ENCODE assay signal across 10 cellular contexts in the genomic region with DNA sequence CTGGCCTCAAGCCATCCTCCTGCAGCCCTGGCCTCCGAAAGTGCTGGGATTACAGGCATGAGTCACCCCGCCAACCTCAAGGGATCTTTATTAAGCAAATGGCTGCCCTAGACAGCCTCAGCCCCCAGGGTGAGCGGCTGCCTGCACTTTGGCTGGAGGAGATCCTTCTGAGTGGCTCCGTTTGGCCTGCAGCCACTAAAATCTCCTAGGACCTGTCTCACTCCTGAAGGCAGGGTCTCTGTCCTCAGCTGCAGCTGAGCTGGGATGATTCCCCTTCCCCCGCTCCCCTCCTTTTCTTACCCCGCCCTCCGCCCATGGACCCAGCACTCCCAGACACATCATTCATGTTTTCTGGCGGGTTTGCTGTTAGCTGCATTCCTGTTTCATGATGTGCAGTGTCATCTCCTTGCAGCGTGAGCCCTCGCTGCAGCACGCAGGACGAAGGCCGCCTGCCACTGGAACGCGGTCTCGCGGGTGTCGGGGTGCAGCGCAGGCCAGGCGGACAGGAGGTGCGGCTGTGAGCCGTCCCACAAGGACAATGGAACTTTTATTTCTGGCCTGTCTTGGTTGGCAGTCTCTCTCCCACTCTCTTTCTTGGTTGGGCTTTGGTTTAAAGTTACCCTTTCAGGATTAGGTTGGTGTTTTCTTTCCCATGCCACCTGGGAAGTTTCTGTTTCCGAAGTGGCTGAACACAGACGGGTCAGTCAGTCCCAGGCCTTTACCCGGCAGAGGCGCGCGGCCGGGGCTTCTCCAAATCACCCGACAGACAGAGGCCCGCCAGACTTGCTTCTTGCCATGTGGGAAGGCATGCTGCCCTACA.
DNase-seq lines count a peak whose midpoint lies in the region; ATAC-seq and TF ChIP-seq lines count a peak whose summit lies in the region.
"Had no signal": no experiment of that assay in that cellular context is flagged by ENCODE, and none has a peak within 500 bp of the region (broad histone marks: within the 10 kb centered on the region; RNA-seq: fewer than 3 reads in every experiment).

No MANE protein-coding gene starts in this region.

- H3K4me3 Mint-ChIP-seq in activated CD4-positive, alpha-beta memory T cell treated with anti-CD3 and anti-CD28 coated beads for 36 hours: no peak overlapping the region

- no peaks in the 10 kb centered on the region for H3K4me1 ChIP-seq in NT2/D1 (ENCODE audit: insufficient read depth, insufficient read length)
- peaks cover 0 to 13% (median 4%) of the 10 kb centered on the region in 6 donors for H3K4me1 ChIP-seq in spleen

- 13 to 26% (median 16%) methylated on average over 30 to 31 of the region's 31 CpGs for WGBS in spleen, 5 donors

- CTCF ChIA-PET in activated CD4-positive, alpha-beta memory T cell treated with anti-CD3 and anti-CD28 coated beads for 36 hours (lab: Charles Lee): interaction anchor here (1.5 kb wide), 1 partner anchor 140 kb away, joined by 4 read pairs; no protein-coding TSS in a partner anchor

- no peak for TF ChIP-seq POLR2A in spleen (IDR thresholded peaks at IDR 0.05)

- peaks cover 62% of the 10 kb centered on the region for H3K27me3 Mint-ChIP-seq in activated CD4-positive, alpha-beta memory T cell treated with anti-CD3 and anti-CD28 coated beads for 36 hours

- peaks cover 4% of the 10 kb centered on the region for H3K4me1 Mint-ChIP-seq in activated CD4-positive, alpha-beta memory T cell treated with anti-CD3 and anti-CD28 coated beads for 36 hours (ENCODE audit: low read depth)

- peaks cover 3% of the 10 kb centered on the region for H3K27me3 ChIP-seq in NT2/D1 (ENCODE audit: insufficient read depth, insufficient read length)
- H3K27me3 ChIP-seq in spleen (replicated peaks in 1 of 7): peaks cover 0 to 95% (median 53%) of the 10 kb centered on the region in 7 donors

- no peaks in the 10 kb centered on the region; the same call in 1 of the 2 replicates for H3K9me3 ChIP-seq in NT2/D1 (ENCODE audit: insufficient read depth, low read length)
- no peaks in the 10 kb centered on the region for H3K9me3 ChIP-seq in spleen

- H3K36me3 ChIP-seq in NT2/D1 (ENCODE audit: insufficient read depth, insufficient read length, low read length) (no peaks in the 10 kb centered on the region), spleen (no peaks in the 10 kb centered on the region)
- H3K36me3 ChIP-seq: cardiac muscle cell had no signal

- H3K4me3 ChIP-seq in NT2/D1 (ENCODE audit: insufficient read length, low read depth) (peak overlapping the region; percentile 33), spleen (no peak overlapping the region)
- H3K4me3 ChIP-seq: cardiac muscle cell, SK-N-MC had no signal

- POLR2A ChIA-PET in activated CD4-positive, alpha-beta memory T cell treated with anti-CD3 and anti-CD28 coated beads for 36 hours (lab: Charles Lee): interaction anchor here (0.8 kb wide), 1 partner anchor 13 kb away, joined by 3 read pairs; no protein-coding TSS in a partner anchor

- H3K36me3 Mint-ChIP-seq in activated CD4-positive, alpha-beta memory T cell treated with anti-CD3 and anti-CD28 coated beads for 36 hours: no peaks in the 10 kb centered on the region

- no peak overlapping the region for H3K27ac ChIP-seq in spleen
- H3K27ac ChIP-seq: cardiac muscle cell, SK-N-MC had no signal

- intact Hi-C loops in activated CD4-positive, alpha-beta memory T cell treated with anti-CD3 and anti-CD28 coated beads for 36 hours (cut with micrococcal nuclease): no loop called here
- intact Hi-C loops in spleen (cut with DNase I; ENCODE audit: low total_unique reads): no loop called here

- H3K9ac ChIP-seq in NT2/D1 (ENCODE audit: insufficient read length, low read depth): peak overlapping the region; percentile 68

- no peak for TF ChIP-seq CTCF in spleen (IDR thresholded peaks at IDR 0.05 in 8 of 11, conservative IDR thresholded peaks at IDR 0.05 in 3 of 11)

- DNase-seq in DMS79 (lab: John Stamatoyannopoulos, UW) (peak; percentile 37), NT2/D1 (ENCODE audit: low read depth, low spot score) (peak; percentile 68), fibroblast of gingiva (ENCODE audit: low read depth) (peak; percentile 41), non-pigmented ciliary epithelial cell (ENCODE audit: low read depth) (peak; percentile 51), dermis blood vessel endothelial cell (no peak), spleen (no peak)
- DNase-seq in activated CD4-positive, alpha-beta memory T cell treated with anti-CD3 and anti-CD28 coated beads for 36 hours: no peak

- no peaks in the 10 kb centered on the region for H3K9me3 Mint-ChIP-seq in activated CD4-positive, alpha-beta memory T cell treated with anti-CD3 and anti-CD28 coated beads for 36 hours

- ATAC-seq in GM18858 (IDR thresholded peaks at IDR 0.05; ENCODE audit: unreplicated experiment): no peak

- no peak overlapping the region for H3K27ac Mint-ChIP-seq in activated CD4-positive, alpha-beta memory T cell treated with anti-CD3 and anti-CD28 coated beads for 36 hours

Comparison
In these comparisons a context has a peak if more than half of its experiments do, and no peak if none do; other contexts are left out.
1. DNase-seq: peak in DMS79 (single experiment), NT2/D1 (single experiment), fibroblast of gingiva (single experiment) and non-pigmented ciliary epithelial cell (single experiment); none in dermis blood vessel endothelial cell (single experiment), activated CD4-positive, alpha-beta memory T cell treated with anti-CD3 and anti-CD28 coated beads for 36 hours (single experiment) and spleen (single experiment).